In genomic region chr2:10962004-10962403, GRCh38 we compare ENCODE assay signal across 2 cellular contexts.
TF ChIP-seq lines count a peak whose summit lies in the region.

No MANE protein-coding gene starts in this region.

TF ChIP-seq in IMR-90, 13 proteins besides CTCF, POLR2A, EP300 and RAD21:
- no peak for TF ChIP-seq RCOR1 (IDR thresholded peaks at IDR 0.05; ENCODE audit: insufficient replicate concordance, low read length)
- TF ChIP-seq CEBPB (IDR thresholded peaks at IDR 0.05; ENCODE audit: low read depth, low read length) = no peak
- TF ChIP-seq SMC3 (IDR thresholded peaks at IDR 0.05; ENCODE audit: low read depth, low read length) = no peak

TF ChIP-seq in H1, 55 proteins besides CTCF, POLR2A, EP300 and RAD21:
- TF ChIP-seq E2F6 (IDR thresholded peaks at IDR 0.05) (peak; percentile 65), MAFK (IDR thresholded peaks at IDR 0.05; ENCODE audit: low read depth, low read length) (no peak)
